Comparison of ENCODE assay signal across 8 cellular contexts in the genomic region with DNA sequence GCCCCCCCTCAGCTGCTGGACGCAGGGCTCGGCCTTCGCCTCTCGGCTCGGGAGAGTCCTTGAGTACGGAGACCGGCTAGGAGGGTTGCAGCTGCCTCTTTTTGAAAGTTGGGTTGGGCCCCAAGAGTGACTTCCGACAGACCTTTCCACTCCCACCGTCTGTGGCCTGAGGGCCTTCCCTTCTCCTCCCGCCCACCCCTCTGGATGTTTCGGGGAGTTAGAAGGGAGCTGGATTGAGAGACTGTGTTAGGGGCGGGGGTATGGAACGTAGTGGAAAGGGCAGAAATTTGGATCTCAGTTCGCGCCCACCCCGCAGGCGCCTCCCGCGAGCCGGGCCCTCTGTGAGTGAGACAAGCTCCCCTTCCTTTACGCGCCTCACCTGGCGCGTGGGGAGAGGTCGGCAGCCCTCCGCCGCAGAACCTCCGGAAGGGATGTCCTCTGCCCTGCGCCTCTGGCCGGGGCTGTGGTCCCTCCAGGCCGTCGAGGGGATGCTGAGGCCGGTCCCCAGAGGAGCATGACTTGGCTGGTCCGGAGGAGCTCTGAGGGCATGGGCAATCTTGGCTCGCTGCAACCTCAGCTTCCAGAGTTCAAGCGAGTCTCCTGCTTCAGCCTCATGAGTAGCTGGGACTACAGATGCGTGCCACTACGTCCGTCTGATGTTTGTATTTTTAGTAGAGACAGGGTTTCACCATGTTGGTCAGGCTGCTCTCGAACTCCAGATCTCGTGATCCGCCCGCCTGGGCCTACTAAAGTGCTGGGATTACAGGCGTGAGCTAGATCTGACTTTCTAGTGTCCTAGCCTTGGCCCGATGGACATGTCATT. TPM values are rescaled to one million over a fixed set of nuclear protein-coding genes. Genes with fewer than 3 reads are reported as not detected.
A peak's percentile ranks its signal among the peaks of the same experiment; 100 is the strongest.
DNase-seq lines count a peak whose midpoint lies in the region; ATAC-seq, FAIRE-seq and TF ChIP-seq lines count a peak whose summit lies in the region.

No MANE protein-coding gene starts in this region.

- H3K4me2 ChIP-seq in A549 (peak overlapping the region; percentile 89), HepG2 (ENCODE audit: low read depth, low read length) (peak overlapping the region; percentile 85)

- H3K9me3 ChIP-seq in A549 (no peaks in the 10 kb centered on the region), HepG2 (ENCODE audit: low read length) (no peaks in the 10 kb centered on the region)

- TSS peak; percentile 60 for BruUV-seq in HepG2 (replicated peaks; lab: Mats Ljungman, UMichigan)

- in situ Hi-C loops in HepG2 (cut with HindIII; ENCODE audit: extremely low pct_ligation_motif_present, low pct_unique_long_range_greater_than_20kb), result no loop called here

- FAIRE-seq in A549 (lab: Jason Lieb, UNC), result no peak
- FAIRE-seq in HepG2 (lab: Jason Lieb, UNC), result peak; percentile 32
- no peak for FAIRE-seq in RCC 7860 (lab: Jason Lieb, UNC)

- 41% methylated on average over 36 of the region's 45 CpGs for WGBS in A549 (ENCODE audit: missing lambda C conversion rate)
- 21% methylated on average over 28 of the region's 45 CpGs for WGBS in HepG2 (ENCODE audit: low lambda C conversion rate)

- TF ChIP-seq EP300 in A549 (IDR thresholded peaks at IDR 0.05) (no peak), HepG2 (IDR thresholded peaks at IDR 0.05; ENCODE audit: low read depth in 2 of 2, low read length in 2 of 2) (no peak; a peak in 1 of 4 replicates), HepG2 (CRISPR knock-in tag; IDR thresholded peaks at IDR 0.05; ENCODE audit: borderline replicate concordance) (no peak)

- peaks cover 51% of the 10 kb centered on the region for H3K79me2 ChIP-seq in HepG2 (ENCODE audit: insufficient read depth, low read length)

- POLR2A ChIA-PET in A549 (lab: Yijun Ruan, JAX), result interaction anchor here (0.5 to 2.8 kb wide), 15 partner anchors 8 to 360 kb away, joined by 3 to 16 read pairs (median 6); partner anchors contain the start of genes C2orf74 and XPO1
- POLR2A ChIA-PET in HepG2 (lab: Yijun Ruan, JAX), result interaction anchor here (0.7 to 4.0 kb wide), 22 partner anchors 8 to 586 kb away, joined by 3 to 79 read pairs (median 5); partner anchors contain the start of genes C2orf74, PAPOLG, PEX13 and PUS10

- no peak for TF ChIP-seq CTCF in A549 (IDR thresholded peaks at IDR 0.05)
- no peak for TF ChIP-seq CTCF in HepG2 (CRISPR knock-in tag; IDR thresholded peaks at IDR 0.05)

- no peaks in the 10 kb centered on the region for H4K20me1 ChIP-seq in HepG2 (ENCODE audit: insufficient read depth, low read length)

- peaks cover 34% of the 10 kb centered on the region for H3K4me1 ChIP-seq in A549
- H3K4me1 ChIP-seq in HepG2 (ENCODE audit: insufficient read depth, low read length), result peaks cover 70% of the 10 kb centered on the region

- H3K36me3 ChIP-seq in HepG2 (replicated peaks in 1 of 2; ENCODE audit: control insufficient read depth in 1 of 2, insufficient read depth in 2 of 2, low read length in 2 of 2), result peaks cover 9 to 33% of the 10 kb centered on the region in 2 experiments

- H3K9ac ChIP-seq in HepG2 (ENCODE audit: insufficient read depth, low read depth, low read length), result peak overlapping the region; percentile 96

- no peak for TF ChIP-seq RAD21 in A549 (conservative IDR thresholded peaks at IDR 0.05 in 1 of 2, IDR thresholded peaks at IDR 0.05 in 1 of 2)
- no peak; the same call in 1 of the 2 replicates for TF ChIP-seq RAD21 in HepG2 (CRISPR knock-in tag; IDR thresholded peaks at IDR 0.05)

- DNase-seq in A549 (ENCODE audit: low read depth in 1 of 2, low spot score in 1 of 2), result peak in 1 of 2 experiments; percentile 27
- peak; percentile 68 for DNase-seq in UCSD-AML1 (lab: John Stamatoyannopoulos, UW; ENCODE audit: unreplicated experiment)
- DNase-seq in central memory CD4-positive, alpha-beta T cell, result peak; percentile 40
- peak; percentile 19 for DNase-seq in HepG2 (ENCODE audit: low spot score)
- peak; percentile 5 to 43 (median 11) for DNase-seq in stimulated activated CD4-positive, alpha-beta T cell treated with anti-CD3 and anti-CD28 coated beads, TNF-alpha, amount 100 ng/mL, for 48 hours (ENCODE audit: low read depth in 3 of 3)
- no peak for DNase-seq in RCC 7860 (ENCODE audit: low spot score)

- H3K4me3 ChIP-seq in A549 (peak overlapping the region; percentile 82), HepG2 (replicated peaks in 1 of 3; ENCODE audit: insufficient read depth in 1 of 3, low read depth in 2 of 3, low read length in 3 of 3) (peak overlapping the region; percentile 85 to 94 (median 93))

- ATAC-seq in A549 (peak in 1 of 2 experiments; percentile 10; a peak in 5 of 6 replicates), GM18870 (IDR thresholded peaks at IDR 0.05; ENCODE audit: unreplicated experiment) (peak; percentile 21), HG03342 (IDR thresholded peaks at IDR 0.05; ENCODE audit: unreplicated experiment) (peak; percentile 36), HepG2 (peak; percentile 27)

- intact Hi-C loops in HepG2 (cut with micrococcal nuclease; ENCODE audit: unreplicated experiment), result loop anchor here (2.0 kb wide), 1 partner anchor 161 kb away; the partner anchor contains the start of gene PEX13

- H2AFZ ChIP-seq in HepG2 (ENCODE audit: low read length), result no peak overlapping the region

- H3K27ac ChIP-seq in A549, result peak overlapping the region; percentile 95 to 98
- peak overlapping the region; percentile 93 for H3K27ac ChIP-seq in HepG2 (ENCODE audit: extremely low read length, insufficient read depth, low read length)

- TF ChIP-seq POLR2A in A549 (IDR thresholded peaks at IDR 0.05; ENCODE audit: low read length) (peak; percentile 20; the same call in 1 of the 2 replicates), HepG2 (IDR thresholded peaks at IDR 0.05; ENCODE audit: insufficient read depth in 1 of 2, low read depth in 2 of 2, low read length in 2 of 2) (no peak; a peak in 1 of 4 replicates)

- no peaks in the 10 kb centered on the region for H3K27me3 ChIP-seq in HepG2 (ENCODE audit: control insufficient read depth in 1 of 2, insufficient read depth in 2 of 2, low read length in 2 of 2)

- CTCF ChIA-PET in A549 (lab: Yijun Ruan, JAX) (interaction anchor here (0.6 to 1.6 kb wide), 5 partner anchors 14 to 615 kb away, joined by 3 to 5 read pairs (median 4); no protein-coding TSS in a partner anchor), HepG2 (lab: Yijun Ruan, JAX; ENCODE audit: low intra/inter-chr PET ratio, low total read pairs) (no interaction called here)

TF ChIP-seq in A549, 52 proteins besides CTCF, POLR2A, EP300 and RAD21 (continues in another document):
- TF ChIP-seq, protein P1, sequence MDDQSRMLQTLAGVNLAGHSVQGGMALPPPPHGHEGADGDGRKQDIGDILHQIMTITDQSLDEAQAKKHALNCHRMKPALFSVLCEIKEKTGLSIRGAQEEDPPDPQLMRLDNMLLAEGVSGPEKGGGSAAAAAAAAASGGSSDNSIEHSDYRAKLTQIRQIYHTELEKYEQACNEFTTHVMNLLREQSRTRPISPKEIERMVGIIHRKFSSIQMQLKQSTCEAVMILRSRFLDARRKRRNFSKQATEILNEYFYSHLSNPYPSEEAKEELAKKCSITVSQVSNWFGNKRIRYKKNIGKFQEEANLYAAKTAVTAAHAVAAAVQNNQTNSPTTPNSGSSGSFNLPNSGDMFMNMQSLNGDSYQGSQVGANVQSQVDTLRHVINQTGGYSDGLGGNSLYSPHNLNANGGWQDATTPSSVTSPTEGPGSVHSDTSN (IDR thresholded peaks at IDR 0.05), result no peak
- no peak for TF ChIP-seq ZC3H11A (IDR thresholded peaks at IDR 0.05)
- peak; percentile 66; the same call in 1 of the 2 replicates for TF ChIP-seq PHF8 (IDR thresholded peaks at IDR 0.05; ENCODE audit: borderline replicate concordance, low read depth)

TF ChIP-seq in HepG2, 621 proteins besides CTCF, POLR2A, EP300 and RAD21 (continues in another document):
- TF ChIP-seq PHF8 (CRISPR knock-in tag; IDR thresholded peaks at IDR 0.05) (no peak; the same call in 1 of the 2 replicates), POLR2G (IDR thresholded peaks at IDR 0.05; ENCODE audit: low read depth, low read length) (no peak; the same call in 1 of the 2 replicates), ZNF629 (CRISPR knock-in tag; conservative IDR thresholded peaks at IDR 0.05) (peak; percentile 25; the same call in 1 of the 2 replicates)
- TF ChIP-seq, protein P2, sequence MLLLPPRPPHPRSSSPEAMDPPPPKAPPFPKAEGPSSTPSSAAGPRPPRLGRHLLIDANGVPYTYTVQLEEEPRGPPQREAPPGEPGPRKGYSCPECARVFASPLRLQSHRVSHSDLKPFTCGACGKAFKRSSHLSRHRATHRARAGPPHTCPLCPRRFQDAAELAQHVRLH (CRISPR knock-in tag; IDR thresholded peaks at IDR 0.05; ENCODE audit: borderline replicate concordance, low read depth), result peak; percentile 38; the same call in 1 of the 2 replicates

RNA-seq across cellular contexts. Expression of gene C2orf74, which starts 15.9 kb away (rescaled TPM):
- polyA plus RNA-seq in A549 (2011; rRNA removed), result 32.5 and 47.8 TPM in 2 replicates
- polyA plus RNA-seq in A549 (2012; cell fraction: cytosol; rRNA removed), result 14.8 and 18.7 TPM in 2 replicates
- 2.4 and 4.4 TPM in 2 replicates for polyA plus RNA-seq in A549 (2012; cell fraction: nucleus; rRNA removed)
- 41.8 to 44.5 TPM (median 43.6 TPM) in 3 replicates for polyA plus RNA-seq in A549 (2017; fragmentation: RNase III; extraction: RNeasy Plus Mini Kit Qiagen cat#74134 plus additional on column Dnase treatment)
- 6.8 and 7.5 TPM in 2 replicates for polyA minus RNA-seq in A549 (2011; rRNA and poly(A)+ RNA removed)
- 13.8 and 21.6 TPM in 2 replicates for total RNA-seq in HepG2 (2016; rRNA removed; fragmentation: Illumina TruSeq; extraction: Trizol)
- 16.7 and 17.0 TPM in 2 replicates for total RNA-seq in HepG2 (2016; cell fraction: cytosol; rRNA removed; fragmentation: Illumina TruSeq; extraction: Trizol; ENCODE audit: low read depth)
- 14.9 and 18.7 TPM in 2 replicates for total RNA-seq in HepG2 (2016; cell fraction: insoluble cytoplasmic fraction; rRNA removed; fragmentation: Illumina TruSeq; extraction: Trizol)
- total RNA-seq in HepG2 (2016; cell fraction: membrane; rRNA removed; fragmentation: Illumina TruSeq; extraction: Trizol), result 14.2 and 19.0 TPM in 2 replicates
- total RNA-seq in HepG2 (2016; cell fraction: nucleus; rRNA removed; fragmentation: Illumina TruSeq; extraction: Trizol), result 7.0 and 8.1 TPM in 2 replicates
- polyA plus RNA-seq in HepG2 (2011; rRNA removed), result 10.6 and 11.9 TPM in 2 replicates
- 11.8 and 13.6 TPM in 2 replicates for polyA plus RNA-seq in HepG2 (2011; cell fraction: cytosol; rRNA removed)
- polyA plus RNA-seq in HepG2 (2011; cell fraction: nucleus; rRNA removed), result 4.7 and 6.8 TPM in 2 replicates
- polyA plus RNA-seq in HepG2 (2012), result 15.7 and 26.1 TPM in 2 replicates
- 8.9 TPM in 2 replicates for polyA plus RNA-seq in HepG2 (2016; cell fraction: cytosol; fragmentation: Illumina TruSeq; extraction: Trizol; ENCODE audit: low read depth)
- polyA plus RNA-seq in HepG2 (2016; cell fraction: insoluble cytoplasmic fraction; fragmentation: Illumina TruSeq; extraction: Trizol; ENCODE audit: low read depth), result 26.0 and 27.5 TPM in 2 replicates
- polyA plus RNA-seq in HepG2 (2016; cell fraction: membrane; fragmentation: Illumina TruSeq; extraction: Trizol; ENCODE audit: low read depth), result 15.9 and 17.5 TPM in 2 replicates
- 16.4 and 18.0 TPM in 2 replicates for polyA plus RNA-seq in HepG2 (2016; cell fraction: nucleus; fragmentation: Illumina TruSeq; extraction: Trizol; ENCODE audit: insufficient read depth, low read depth)
- 0.42 and 1.5 TPM in 2 replicates for polyA minus RNA-seq in HepG2 (2011; rRNA and poly(A)+ RNA removed; ENCODE audit: low replicate concordance)
- polyA minus RNA-seq in HepG2 (2011; cell fraction: cytosol; rRNA and poly(A)+ RNA removed), result 5.3 TPM in 1 of 2 replicates, not detected in the other
- 4.5 and 8.8 TPM in 2 replicates for polyA minus RNA-seq in HepG2 (2011; cell fraction: nucleus; rRNA and poly(A)+ RNA removed)

Comparison
In these comparisons a context has a peak if more than half of its experiments do, and no peak if none do; other contexts are left out.
1. Of the 38 proteins assayed by ChIP-seq in both HepG2 and A549: peak only in HepG2: none; only in A549: KDM5A, PHF8 and POLR2A; in both: none; in neither: 35.